ENCODE assay signal across 8 cellular contexts in genomic region chr3:51975857-51976549, GRCh38. TPM values are rescaled to one million over a fixed set of nuclear protein-coding genes. Genes with fewer than 3 reads are reported as not detected.
DNase-seq lines count a peak whose midpoint lies in the region; ATAC-seq and TF ChIP-seq lines count a peak whose summit lies in the region.

No MANE protein-coding gene starts in this region.

- intact Hi-C loops in right cardiac atrium (cut with DNase I): loop anchor here in 1 of 4 donors (2.0 kb wide), 1 partner anchor 33 kb away; the partner anchor contains the start of gene PARP3

- peak; percentile 61 for DNase-seq in EL
- DNase-seq in NCI-H146 (lab: John Stamatoyannopoulos, UW): peak; percentile 77
- peak in 54 of 56 donors; percentile 23 to 89 (median 72) for DNase-seq in amygdala (lab: John Stamatoyannopoulos, UW)
- DNase-seq in right cardiac atrium: peak; percentile 80 to 94 (median 92)
- peak; percentile 83 for DNase-seq in pons (ENCODE audit: low spot score)
- DNase-seq in NCI-H1694 (lab: John Stamatoyannopoulos, UW): no peak

- no peak for TF ChIP-seq POLR2A in GM18505 (IDR thresholded peaks at IDR 0.05; ENCODE audit: borderline replicate concordance, extremely low read depth, insufficient read depth, insufficient read length)

- no peaks in the 10 kb centered on the region for H3K9me3 ChIP-seq in right cardiac atrium (ENCODE audit: control insufficient read depth, low read length)

- peak overlapping the region; percentile 10 for H3K27ac ChIP-seq in right cardiac atrium (ENCODE audit: low read length)

- peak overlapping the region; percentile 67 for H3K4me3 ChIP-seq in right cardiac atrium (ENCODE audit: low read length)

- ATAC-seq in right cardiac atrium: peak; percentile 3 to 21
- ATAC-seq in GM18502 (IDR thresholded peaks at IDR 0.05; ENCODE audit: poor library complexity, unreplicated experiment): no peak
- ATAC-seq in GM18505 (IDR thresholded peaks at IDR 0.05; ENCODE audit: unreplicated experiment): no peak

- 29% methylated on average over 45 of the region's 45 CpGs for WGBS in right cardiac atrium

- H3K4me1 ChIP-seq in right cardiac atrium (ENCODE audit: control insufficient read depth, insufficient read depth, low read length): peaks cover 10% of the 10 kb centered on the region

- no peaks in the 10 kb centered on the region for H3K27me3 ChIP-seq in right cardiac atrium (ENCODE audit: control insufficient read depth, insufficient read depth)

RNA-seq across cellular contexts. Expression of gene ABHD14A, which starts 1.1 kb away (rescaled TPM):
- total RNA-seq in right cardiac atrium: 10 to 100 TPM; 19.9 to 25.9 (median 23.2) TPM
- 43.3 TPM for polyA plus RNA-seq in right cardiac atrium

RNA-seq across cellular contexts. Expression of gene ABHD14B, which starts 2.2 kb away (rescaled TPM):
- total RNA-seq in right cardiac atrium: 10 to 100 TPM; 14.8 to 23.3 (median 18.5) TPM
- polyA plus RNA-seq in right cardiac atrium: 22.7 TPM

RNA-seq across cellular contexts. Expression of gene ACY1, which starts 7.3 kb away (rescaled TPM):
- total RNA-seq in right cardiac atrium: 10 to 100 TPM; 18.4 to 27.2 (median 20.6) TPM
- 19.6 TPM for polyA plus RNA-seq in right cardiac atrium

RNA-seq across cellular contexts. Expression of gene PCBP4, which starts 8.7 kb away (rescaled TPM):
- total RNA-seq in right cardiac atrium: 10 to 100 TPM; 62.2 to 81.7 (median 67.9) TPM
- 88.1 TPM for polyA plus RNA-seq in right cardiac atrium

RNA-seq across cellular contexts. Expression of gene RPL29, which starts 19.7 kb away (rescaled TPM):
- total RNA-seq in right cardiac atrium: 100 to 1,000 TPM; 548 to 675 (median 643) TPM
- 1,285 TPM for polyA plus RNA-seq in right cardiac atrium

Comparison
In these comparisons a context has a peak if more than half of its experiments do, and no peak if none do; other contexts are left out.
1. ATAC-seq: peak in right cardiac atrium (2 of 2); none in GM18502 (single experiment) and GM18505 (single experiment).